ENCODE assay signal across 8 cellular contexts in genomic region chr12:64450711-64451486, GRCh38. TPM values are rescaled to one million over a fixed set of nuclear protein-coding genes. Genes with fewer than 3 reads are reported as not detected.
DNase-seq lines count a peak whose midpoint lies in the region; ATAC-seq and TF ChIP-seq lines count a peak whose summit lies in the region.

No MANE protein-coding gene starts in this region.

- no peak for TF ChIP-seq POLR2A in gastroesophageal sphincter (IDR thresholded peaks at IDR 0.05)
- TF ChIP-seq POLR2A in prostate gland (IDR thresholded peaks at IDR 0.05): no peak

- no peaks in the 10 kb centered on the region for H4K20me1 ChIP-seq in MM.1S (ENCODE audit: insufficient read depth, low read length)

- peak overlapping the region; percentile 93 for H3K9ac ChIP-seq in MM.1S (ENCODE audit: low read length)

- H3K27me3 ChIP-seq in MM.1S (replicated peaks; ENCODE audit: insufficient read depth, low read length): no peaks in the 10 kb centered on the region
- H3K27me3 ChIP-seq in gastroesophageal sphincter: no peaks in the 10 kb centered on the region
- H3K27me3 ChIP-seq in prostate gland (replicated peaks; ENCODE audit: insufficient read depth): no peaks in the 10 kb centered on the region

- TF ChIP-seq CTCF in MM.1S (IDR thresholded peaks at IDR 0.05; ENCODE audit: low read length) (no peak), gastroesophageal sphincter (IDR thresholded peaks at IDR 0.05) (no peak), prostate gland (IDR thresholded peaks at IDR 0.05) (no peak)

- ATAC-seq in gastroesophageal sphincter: no peak

- DNase-seq in NCI-H1417 (lab: John Stamatoyannopoulos, UW): peak; percentile 33 to 71 (median 39)
- DNase-seq in NCI-H1417 treated with DMSO at 0.1 percent for 48 hours (lab: John Stamatoyannopoulos, UW): no peak
- DNase-seq in MM.1S: peak; percentile 28
- DNase-seq in UCSD-AML1 (lab: John Stamatoyannopoulos, UW; ENCODE audit: unreplicated experiment): peak; percentile 27
- no peak for DNase-seq in prostate gland (ENCODE audit: low spot score)
- DNase-seq in NCI-H1694 treated with DMSO at 0.1 percent for 48 hours (lab: John Stamatoyannopoulos, UW): no peak
- no peak for DNase-seq in putamen (ENCODE audit: low spot score)

- peaks cover 48% of the 10 kb centered on the region for H3K79me2 ChIP-seq in MM.1S (ENCODE audit: low read length)

- peak overlapping the region; percentile 89 for H2AFZ ChIP-seq in MM.1S (ENCODE audit: low read length)

- H3K36me3 ChIP-seq in MM.1S (replicated peaks; ENCODE audit: insufficient read depth, low read length) (peaks cover 7% of the 10 kb centered on the region), gastroesophageal sphincter (peaks cover 0 to 26% of the 10 kb centered on the region in 2 donors), prostate gland (no peaks in the 10 kb centered on the region)

- H3K27ac ChIP-seq in MM.1S (ENCODE audit: low read length) (peak overlapping the region; percentile 5; the same call in 1 of the 2 replicates), gastroesophageal sphincter (peak overlapping the region in 3 of 4 donors; percentile 86 to 96 (median 95)), prostate gland (peak overlapping the region; percentile 95 to 96)

- intact Hi-C loops in prostate gland (cut with DNase I): no loop called here

- H3F3A ChIP-seq in MM.1S (ENCODE audit: insufficient read depth, low read length): peaks cover 19% of the 10 kb centered on the region; the same call in 1 of the 2 replicates

- H3K9me2 ChIP-seq in MM.1S (replicated peaks; ENCODE audit: insufficient read depth, low read length): no peaks in the 10 kb centered on the region

- H3K4me3 ChIP-seq in MM.1S (ENCODE audit: low read length) (peak overlapping the region; percentile 98), gastroesophageal sphincter (peak overlapping the region; percentile 85 to 98), prostate gland (peak overlapping the region in 1 of 2 donors; percentile 89)

- H3K9me3 ChIP-seq in MM.1S (replicated peaks; ENCODE audit: insufficient read depth, low read length) (no peaks in the 10 kb centered on the region), gastroesophageal sphincter (no peaks in the 10 kb centered on the region), prostate gland (no peaks in the 10 kb centered on the region)

- TF ChIP-seq EP300 in gastroesophageal sphincter (IDR thresholded peaks at IDR 0.05): no peak

- 18 to 21% methylated on average over 7 to 8 of the region's 8 CpGs for WGBS in gastroesophageal sphincter (ENCODE audit: low coverage in 1 of 2), 2 donors
- 23% methylated on average over 8 of the region's 8 CpGs for WGBS in prostate gland

- peak overlapping the region; percentile 92 for H3K4me2 ChIP-seq in MM.1S (ENCODE audit: low read depth, low read length)

- H3K4me1 ChIP-seq in MM.1S (ENCODE audit: low read length) (peaks cover 13% of the 10 kb centered on the region; the same call in 1 of the 2 replicates), gastroesophageal sphincter (peaks cover 0 to 36% (median 3%) of the 10 kb centered on the region in 3 donors), prostate gland (replicated peaks) (peaks cover 8% of the 10 kb centered on the region)

RNA-seq across cellular contexts. Expression of gene TBK1, which starts 1.0 kb away (rescaled TPM):
- total RNA-seq in gastroesophageal sphincter (10 to 100 TPM; 22.6 to 38.4 (median 32.1) TPM), prostate gland (10 to 100 TPM; 25.9 to 33.6 TPM)

RNA-seq across cellular contexts. Expression of gene XPOT, which starts 46.7 kb away (rescaled TPM):
- total RNA-seq in gastroesophageal sphincter: 10 to 100 TPM; 26.4 to 37.2 (median 32.5) TPM
- 10 to 100 TPM; 30.4 to 36.8 TPM for total RNA-seq in prostate gland

Comparison
In these comparisons a context has a peak if more than half of its experiments do, and no peak if none do; other contexts are left out.
1. DNase-seq: peak in NCI-H1417 (3 of 3), MM.1S (single experiment) and UCSD-AML1 (single experiment); none in NCI-H1417 treated with DMSO at 0.1 percent for 48 hours (single experiment), prostate gland (single experiment), NCI-H1694 treated with DMSO at 0.1 percent for 48 hours (single experiment) and putamen (single experiment).
2. H3K27ac ChIP-seq: peak in every context shown above with its lines; median percentile 96 in prostate gland; 95 in gastroesophageal sphincter; 5 in MM.1S.